In genomic region chr2:25310690-25310964, GRCh38 we compare ENCODE assay signal across 15 cellular contexts.
A peak's percentile ranks its signal among the peaks of the same experiment; 100 is the strongest.
DNase-seq lines count a peak whose midpoint lies in the region; ATAC-seq and TF ChIP-seq lines count a peak whose summit lies in the region.
"Had no signal": no experiment of that assay in that cellular context is flagged by ENCODE, and none has a peak within 500 bp of the region (broad histone marks: within the 10 kb centered on the region; RNA-seq: fewer than 3 reads in every experiment).

No MANE protein-coding gene starts in this region.

- peak; percentile 58 for DNase-seq in COLO668 (lab: John Stamatoyannopoulos, UW; ENCODE audit: unreplicated experiment)
- DNase-seq in NCI-H2196 (lab: John Stamatoyannopoulos, UW; ENCODE audit: unreplicated experiment) = no peak
- no peak for DNase-seq in HuH-7 (ENCODE audit: low spot score)
- DNase-seq: amniotic stem cell, Caco-2, foreskin fibroblast, Kasumi-1, naive B cell, OCI-M1 had no signal

- peaks cover 90 to 100% (median 98%) of the 10 kb centered on the region in 10 experiments for H3K4me1 ChIP-seq in BLaER1 treated with 17β-estradiol and CSF1 and Interleukin-3, amounts not matched to agents 10 nM and 100 nM

- no peak for TF ChIP-seq CTCF in nephron (IDR thresholded peaks at IDR 0.05; ENCODE audit: unreplicated experiment in 3 of 3)

- H3K9me3 Mint-ChIP-seq in activated naive CD8-positive, alpha-beta T cell (ENCODE audit: low read depth) = no peaks in the 10 kb centered on the region
- H3K9me3 Mint-ChIP-seq in nephron = no peaks in the 10 kb centered on the region
- H3K9me3 Mint-ChIP-seq: naive B cell had no signal

- peak overlapping the region; percentile 20 for H3K4me3 Mint-ChIP-seq in activated naive CD8-positive, alpha-beta T cell
- H3K4me3 Mint-ChIP-seq in nephron = peak overlapping the region in 1 of 3 experiments; percentile 31
- H3K4me3 Mint-ChIP-seq: naive B cell had no signal

- H3K36me3 Mint-ChIP-seq in activated naive CD8-positive, alpha-beta T cell = peaks cover 5% of the 10 kb centered on the region
- peaks cover 23% of the 10 kb centered on the region for H3K36me3 Mint-ChIP-seq in nephron (ENCODE audit: low read depth)
- H3K36me3 Mint-ChIP-seq: naive B cell had no signal

- no peaks in the 10 kb centered on the region for H3K27me3 Mint-ChIP-seq in activated naive CD8-positive, alpha-beta T cell
- no peaks in the 10 kb centered on the region for H3K27me3 Mint-ChIP-seq in nephron (ENCODE audit: low read depth)

- H3K9me3 ChIP-seq in BLaER1 treated with 17β-estradiol and CSF1 and Interleukin-3, amounts not matched to agents 10 nM and 100 nM (replicated peaks in 1 of 11) = no peaks in the 10 kb centered on the region
- H3K9me3 ChIP-seq: Caco-2, suprapubic skin had no signal

- no peak overlapping the region for H3K4me3 ChIP-seq in BLaER1 treated with 17β-estradiol and CSF1 and Interleukin-3, amounts not matched to agents 10 nM and 100 nM
- H3K4me3 ChIP-seq: suprapubic skin had no signal

- no peak overlapping the region; a peak in 3 of 22 replicates for H3K27ac ChIP-seq in BLaER1 treated with 17β-estradiol and CSF1 and Interleukin-3, amounts not matched to agents 10 nM and 100 nM
- H3K27ac ChIP-seq: suprapubic skin had no signal

- no peaks in the 10 kb centered on the region for H3K27me3 ChIP-seq in BLaER1 treated with 17β-estradiol and CSF1 and Interleukin-3, amounts not matched to agents 10 nM and 100 nM
- H3K27me3 ChIP-seq: suprapubic skin had no signal

- H3K36me3 ChIP-seq in BLaER1 treated with 17β-estradiol and CSF1 and Interleukin-3, amounts not matched to agents 10 nM and 100 nM = peaks cover 9 to 55% (median 38%) of the 10 kb centered on the region in 11 experiments; a peak in 21 of 22 replicates

- H4K20me1 ChIP-seq in BLaER1 treated with 17β-estradiol and CSF1 and Interleukin-3, amounts not matched to agents 10 nM and 100 nM = peaks cover 19 to 39% (median 35%) of the 10 kb centered on the region in 11 experiments; a peak in 21 of 22 replicates

- peak overlapping the region in 10 of 11 experiments; percentile 9 to 96 (median 48); a peak in 17 of 22 replicates for H3K4me2 ChIP-seq in BLaER1 treated with 17β-estradiol and CSF1 and Interleukin-3, amounts not matched to agents 10 nM and 100 nM

- ATAC-seq in HG02759 (IDR thresholded peaks at IDR 0.05; ENCODE audit: unreplicated experiment) = no peak
- ATAC-seq: sciatic nerve had no signal

- peak overlapping the region in 2 of 11 experiments; percentile 13 to 54; a peak in 3 of 22 replicates for H3K9ac ChIP-seq in BLaER1 treated with 17β-estradiol and CSF1 and Interleukin-3, amounts not matched to agents 10 nM and 100 nM

- peak overlapping the region; percentile 75 for H3K27ac Mint-ChIP-seq in activated naive CD8-positive, alpha-beta T cell
- H3K27ac Mint-ChIP-seq in nephron = peak overlapping the region; percentile 73 to 89 (median 87)

- H3K4me1 Mint-ChIP-seq in activated naive CD8-positive, alpha-beta T cell (ENCODE audit: low read depth) = peaks cover 73% of the 10 kb centered on the region
- H3K4me1 Mint-ChIP-seq in nephron = peaks cover 73% of the 10 kb centered on the region
